Comparison of ENCODE assay signal across 19 cellular contexts in the genomic region with DNA sequence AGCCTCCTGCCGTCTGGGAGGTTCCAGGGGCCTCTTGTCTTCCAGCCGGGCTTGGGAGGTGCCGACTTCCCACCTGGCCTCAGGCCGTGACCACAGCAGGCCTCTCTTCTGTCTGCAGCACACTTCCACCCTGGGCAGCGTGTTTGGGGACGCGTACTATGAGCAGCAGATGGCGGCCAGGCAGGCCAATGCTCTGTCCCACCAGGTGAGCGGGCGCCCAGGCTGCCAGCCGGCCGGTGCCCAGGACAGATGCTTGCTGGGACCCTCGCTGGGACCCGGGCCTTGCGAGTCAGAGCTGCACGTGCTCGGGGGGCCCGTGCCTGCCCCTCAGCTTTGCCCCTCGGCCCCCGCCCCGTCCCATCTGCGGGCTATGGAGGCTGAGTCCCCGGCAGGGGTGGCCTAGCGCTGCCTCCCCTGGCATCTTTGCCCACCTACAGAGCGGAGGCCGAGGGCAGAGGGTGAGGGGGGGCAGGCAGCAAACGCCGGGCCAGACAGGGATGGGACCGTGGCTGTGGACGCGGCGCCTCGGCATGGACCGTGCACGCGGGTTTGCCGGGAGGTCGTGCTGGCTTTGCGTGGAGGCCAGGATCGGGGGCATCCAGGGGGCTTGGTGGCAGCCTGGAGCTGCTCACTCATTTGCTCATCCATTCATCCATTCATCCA. TPM values are rescaled to one million over a fixed set of nuclear protein-coding genes. Genes with fewer than 3 reads are reported as not detected.
DNase-seq lines count a peak whose midpoint lies in the region; ATAC-seq, FAIRE-seq and TF ChIP-seq lines count a peak whose summit lies in the region.
"Had no signal": no experiment of that assay in that cellular context is flagged by ENCODE, and none has a peak within 500 bp of the region (broad histone marks: within the 10 kb centered on the region; RNA-seq: fewer than 3 reads in every experiment).

No MANE protein-coding gene starts in this region.

- peak overlapping the region; percentile 64 for H3K18ac ChIP-seq in neuronal stem cell (ENCODE audit: low read length)

- H3K9me3 Mint-ChIP-seq in endodermal cell, result no peaks in the 10 kb centered on the region
- no peaks in the 10 kb centered on the region for H3K9me3 Mint-ChIP-seq in activated CD4-positive, alpha-beta T cell treated with anti-CD3 and anti-CD28 coated beads for 36 hours (ENCODE audit: low read depth)
- H3K9me3 Mint-ChIP-seq: CD8-positive, alpha-beta T cell had no signal

- H3K79me2 ChIP-seq in K562 (ENCODE audit: control insufficient read depth, insufficient read depth, low read length), result no peaks in the 10 kb centered on the region

- peaks cover 3% of the 10 kb centered on the region for H3K79me1 ChIP-seq in neuronal stem cell (ENCODE audit: low read depth, low read length)

- H3K9ac ChIP-seq in K562 (ENCODE audit: insufficient read depth in 1 of 2, low read depth in 2 of 2, low read length in 2 of 2) (no peak overlapping the region), neuronal stem cell (ENCODE audit: low read depth, low read length, poor library complexity) (peak overlapping the region; percentile 77), endodermal cell (ENCODE audit: extremely low read depth, low read length, poor library complexity, severe bottlenecking) (no peak overlapping the region)
- H3K9ac ChIP-seq: BLaER1 treated with 17β-estradiol and CSF1 and Interleukin-3, amounts not matched to agents 10 nM and 100 nM; GM23248 had no signal

- H3K4me2 ChIP-seq in K562 (ENCODE audit: insufficient read depth, low read length) (no peak overlapping the region), neuronal stem cell (ENCODE audit: insufficient read depth, low read length, poor library complexity, severe bottlenecking) (no peak overlapping the region)
- H3K4me2 ChIP-seq: BLaER1 treated with 17β-estradiol and CSF1 and Interleukin-3, amounts not matched to agents 10 nM and 100 nM had no signal

- H3K4me1 Mint-ChIP-seq in endodermal cell, result no peaks in the 10 kb centered on the region
- no peaks in the 10 kb centered on the region for H3K4me1 Mint-ChIP-seq in activated CD4-positive, alpha-beta T cell treated with anti-CD3 and anti-CD28 coated beads for 36 hours

- no TSS peak for BruUV-seq in K562 (replicated peaks; lab: Mats Ljungman, UMichigan)

- no peak for TF ChIP-seq POLR2A in K562 (conservative IDR thresholded peaks at IDR 0.05)

- no peak overlapping the region for H3K4ac ChIP-seq in neuronal stem cell (ENCODE audit: low read length)

- H3K36me3 ChIP-seq in BE2C (no peaks in the 10 kb centered on the region), K562 (ENCODE audit: control insufficient read depth, insufficient read depth, low read length) (no peaks in the 10 kb centered on the region), neuronal stem cell (replicated peaks in 1 of 2; ENCODE audit: control insufficient read depth in 2 of 2, insufficient read depth in 2 of 2, low read length in 2 of 2) (peaks cover 0 to 6% of the 10 kb centered on the region in 2 donors), endodermal cell (ENCODE audit: control insufficient read depth, insufficient read depth, low read length) (no peaks in the 10 kb centered on the region)

- H3K9me3 ChIP-seq in BE2C (no peaks in the 10 kb centered on the region), K562 (replicated peaks; ENCODE audit: control insufficient read depth, insufficient read depth, low read depth, low read length) (no peaks in the 10 kb centered on the region; the same call in 1 of the 2 replicates), neuronal stem cell (replicated peaks in 1 of 2; ENCODE audit: control insufficient read depth in 2 of 2, insufficient read depth in 1 of 2, low read depth in 1 of 2, low read length in 2 of 2) (peaks cover 0 to 4% of the 10 kb centered on the region in 2 donors), endodermal cell (ENCODE audit: control insufficient read depth, low read length) (no peaks in the 10 kb centered on the region)
- H3K9me3 ChIP-seq: A549; BLaER1 treated with 17β-estradiol and CSF1 and Interleukin-3, amounts not matched to agents 10 nM and 100 nM had no signal

- no peak for FAIRE-seq in K562 (lab: Jason Lieb, UNC)
- FAIRE-seq: A549, GM12892, GM18507 had no signal

- H3K4me1 ChIP-seq in BE2C, result peaks cover 11% of the 10 kb centered on the region
- peaks cover 0 to 65% of the 10 kb centered on the region in 2 experiments; a peak in 3 of 5 replicates for H3K4me1 ChIP-seq in K562 (replicated peaks in 1 of 2; ENCODE audit: control insufficient read depth in 2 of 2, insufficient read depth in 2 of 2, low read length in 2 of 2)
- H3K4me1 ChIP-seq in neuronal stem cell (ENCODE audit: control insufficient read depth in 2 of 2, insufficient read depth in 1 of 2, low read depth in 1 of 2, low read length in 2 of 2), result peaks cover 0 to 4% of the 10 kb centered on the region in 2 donors
- no peaks in the 10 kb centered on the region for H3K4me1 ChIP-seq in endodermal cell (ENCODE audit: control insufficient read depth, insufficient read depth, low read length)

- no peak overlapping the region for H2BK5ac ChIP-seq in neuronal stem cell (ENCODE audit: low read length)

- peak overlapping the region; percentile 16 for H3K23ac ChIP-seq in neuronal stem cell (ENCODE audit: low read depth, low read length, poor library complexity)

- H3K4me3 ChIP-seq in BE2C (ENCODE audit: low read depth, low read length) (no peak overlapping the region), K562 (no peak overlapping the region), neuronal stem cell (ENCODE audit: low read length in 2 of 2) (no peak overlapping the region), endodermal cell (ENCODE audit: low read length) (no peak overlapping the region)
- H3K4me3 ChIP-seq: A549; BLaER1 treated with 17β-estradiol and CSF1 and Interleukin-3, amounts not matched to agents 10 nM and 100 nM; GM23248 had no signal

- no peak overlapping the region for H3K4me3 Mint-ChIP-seq in endodermal cell
- no peak overlapping the region for H3K4me3 Mint-ChIP-seq in activated CD4-positive, alpha-beta T cell treated with anti-CD3 and anti-CD28 coated beads for 36 hours
- H3K4me3 Mint-ChIP-seq: CD8-positive, alpha-beta T cell had no signal

- WGBS in K562 (ENCODE audit: insufficient coverage, low coverage, missing lambda C conversion rate), result 53% methylated on average over 31 of the region's 40 CpGs
- WGBS in neuronal stem cell (ENCODE audit: extremely low coverage in 2 of 2, insufficient read length in 2 of 2, insufficient replicate concordance in 1 of 2), 2 donors, result no CpG with 5 or more reads among the region's 40 CpGs
- WGBS in endodermal cell (ENCODE audit: insufficient coverage in 1 of 2, insufficient read length in 1 of 2), 2 experiments, result 91 to 94% methylated on average over 26 to 40 of the region's 40 CpGs

- H3K27me3 ChIP-seq in BE2C (peaks cover 19% of the 10 kb centered on the region), K562 (ENCODE audit: control insufficient read depth in 2 of 2, insufficient read depth in 2 of 2, low read length in 2 of 2) (peaks cover 23 to 64% of the 10 kb centered on the region in 2 experiments; a peak in 4 of 5 replicates), neuronal stem cell (ENCODE audit: control insufficient read depth in 3 of 3, insufficient read depth in 3 of 3, low read depth in 1 of 3, low read length in 3 of 3) (peaks cover 0 to 29% (median 0%) of the 10 kb centered on the region in 3 experiments), endodermal cell (ENCODE audit: control insufficient read depth, insufficient read depth, low read length, poor library complexity, severe bottlenecking) (peaks cover 70% of the 10 kb centered on the region)

- no peak overlapping the region for H4K8ac ChIP-seq in neuronal stem cell (ENCODE audit: low read depth, low read length)

- no peaks in the 10 kb centered on the region for H3K9me1 ChIP-seq in K562 (ENCODE audit: control insufficient read depth, insufficient read depth, low read length)

- H3K36me3 Mint-ChIP-seq in endodermal cell (ENCODE audit: low read depth), result no peaks in the 10 kb centered on the region
- H3K36me3 Mint-ChIP-seq in activated CD4-positive, alpha-beta T cell treated with anti-CD3 and anti-CD28 coated beads for 36 hours (ENCODE audit: low read depth), result no peaks in the 10 kb centered on the region

- POLR2A ChIA-PET in K562 (lab: Yijun Ruan, JAX), result interaction anchor here (0.6 kb wide), 1 partner anchor 268 kb away, joined by 3 read pairs; no protein-coding TSS in a partner anchor
- POLR2A ChIA-PET in activated CD4-positive, alpha-beta T cell treated with anti-CD3 and anti-CD28 coated beads for 36 hours (lab: Charles Lee), result no interaction called here

- intact Hi-C loops in Right ventricle myocardium inferior (cut with DNase I) (no loop called here), Right ventricle myocardium superior (cut with DNase I) (no loop called here), K562 (cut with micrococcal nuclease) (loop anchor here (5.0 kb wide), 2 partner anchors 92 to 212 kb away; no protein-coding TSS in a partner anchor)
- intact Hi-C loops in activated CD4-positive, alpha-beta T cell treated with anti-CD3 and anti-CD28 coated beads for 36 hours (cut with DNase I, micrococcal nuclease), result no loop called here

- DNase-seq in Right ventricle myocardium inferior (ENCODE audit: missing footprints) (peak; percentile 72), Right ventricle myocardium superior (no peak), BE2C (peak; percentile 20), K562 (ENCODE audit: extremely low read depth in 1 of 4, low spot score in 3 of 4) (no peak), neuronal stem cell (ENCODE audit: low spot score) (no peak), NCI-H446 treated with DMSO at 0.1 percent for 48 hours (lab: John Stamatoyannopoulos, UW) (no peak), endodermal cell (no peak)
- DNase-seq in activated CD4-positive, alpha-beta T cell treated with anti-CD3 and anti-CD28 coated beads for 36 hours, result no peak
- DNase-seq: CD8-positive, alpha-beta T cell; DMS 273 treated with DMSO at 0.1 percent for 48 hours; GDM1 had no signal

- no peak overlapping the region for H4K91ac ChIP-seq in neuronal stem cell (ENCODE audit: low read depth, low read length, poor library complexity)

- H2AFZ ChIP-seq in K562 (ENCODE audit: low read depth, low read length) (no peak overlapping the region), neuronal stem cell (ENCODE audit: low read length) (no peak overlapping the region)
- H2AFZ ChIP-seq: GM23248 had no signal

- H2BK12ac ChIP-seq in neuronal stem cell (ENCODE audit: low read length), result peak overlapping the region; percentile 58

- H2AK5ac ChIP-seq in neuronal stem cell (ENCODE audit: low read depth, low read length), result no peak overlapping the region

- H2BK120ac ChIP-seq in neuronal stem cell (ENCODE audit: low read depth, low read length), result no peak overlapping the region

- H3K27ac Mint-ChIP-seq in endodermal cell, result no peak overlapping the region
- H3K27ac Mint-ChIP-seq in activated CD4-positive, alpha-beta T cell treated with anti-CD3 and anti-CD28 coated beads for 36 hours, result no peak overlapping the region
- H3K27ac Mint-ChIP-seq: CD8-positive, alpha-beta T cell had no signal

- no peak for TF ChIP-seq RAD21 in K562 (CRISPR knock-in tag; conservative IDR thresholded peaks at IDR 0.05 in 1 of 2, IDR thresholded peaks at IDR 0.05 in 1 of 2)

- peaks cover 16% of the 10 kb centered on the region for H4K20me1 ChIP-seq in K562 (replicated peaks; ENCODE audit: control insufficient read depth, insufficient read depth, low read length)

- no peak for TF ChIP-seq CTCF in BE2C (IDR thresholded peaks at IDR 0.05; ENCODE audit: low read depth, low read length)
- TF ChIP-seq CTCF in K562 (IDR thresholded peaks at IDR 0.05 in 2 of 3, conservative IDR thresholded peaks at IDR 0.05 in 1 of 3; ENCODE audit: insufficient read depth in 2 of 3, low read depth in 1 of 3, low read length in 3 of 3), result no peak
- no peak for TF ChIP-seq CTCF in endodermal cell (conservative IDR thresholded peaks at IDR 0.05)

- no peak for TF ChIP-seq EP300 in K562 (IDR thresholded peaks at IDR 0.05; ENCODE audit: low read length)

- peaks cover 73% of the 10 kb centered on the region for H3K27me3 Mint-ChIP-seq in endodermal cell (ENCODE audit: insufficient read depth)
- no peaks in the 10 kb centered on the region for H3K27me3 Mint-ChIP-seq in activated CD4-positive, alpha-beta T cell treated with anti-CD3 and anti-CD28 coated beads for 36 hours

- ATAC-seq in Right ventricle myocardium inferior, result no peak
- no peak for ATAC-seq in Right ventricle myocardium superior (ENCODE audit: poor library complexity)
- ATAC-seq in K562, result no peak
- no peak for ATAC-seq in activated CD4-positive, alpha-beta T cell treated with anti-CD3 and anti-CD28 coated beads for 36 hours
- ATAC-seq: CD8-positive, alpha-beta T cell had no signal

- in situ Hi-C loops in K562 (cut with MboI), result no loop called here

- no peak overlapping the region for H2BK15ac ChIP-seq in neuronal stem cell (ENCODE audit: low read length)

- CTCF ChIA-PET in K562 (lab: Yijun Ruan, JAX; ENCODE audit: low intra/inter-chr PET ratio), result no interaction called here
- CTCF ChIA-PET in activated CD4-positive, alpha-beta T cell treated with anti-CD3 and anti-CD28 coated beads for 36 hours (lab: Charles Lee), result no interaction called here

- H3K27ac ChIP-seq in K562 (ENCODE audit: extremely low read depth, low read depth, low read length) (no peak overlapping the region), neuronal stem cell (replicated peaks; ENCODE audit: low read length) (no peak overlapping the region), endodermal cell (ENCODE audit: low read depth, low read length) (no peak overlapping the region)
- H3K27ac ChIP-seq: 22Rv1; A549; BLaER1 treated with 17β-estradiol and CSF1 and Interleukin-3, amounts not matched to agents 10 nM and 100 nM; GM23248; HL-60 had no signal

- peak overlapping the region; percentile 71 for H3K14ac ChIP-seq in neuronal stem cell (ENCODE audit: low read length)

RNA-seq across cellular contexts. Expression of a gene that starts 16.2 kb away (rescaled TPM):
- total RNA-seq in Right ventricle myocardium inferior, result not detected
- not detected for total RNA-seq in Right ventricle myocardium superior
- polyA plus RNA-seq in BE2C (2012; ENCODE audit: insufficient read depth, insufficient read length, low read depth), result 1.2 TPM
- not detected in 2 replicates for total RNA-seq in K562 (2011; cell fraction: chromatin; rRNA removed; ENCODE audit: low replicate concordance)
- not detected in 2 replicates for total RNA-seq in K562 (2011; cell fraction: nucleolus; rRNA removed)
- total RNA-seq in K562 (2011; cell fraction: nucleoplasm; rRNA removed), result not detected in 2 replicates
- not detected in 2 replicates for total RNA-seq in K562 (2014; rRNA removed)
- not detected in 2 replicates for total RNA-seq in K562 (2014; rRNA removed; fragmentation: Illumina TruSeq; extraction: Trizol)
- total RNA-seq in K562 (2015; rRNA removed; fragmentation: Illumina TruSeq; extraction: Trizol), result not detected in 2 replicates
- 0.07 TPM in 1 of 2 replicates, not detected in the other for total RNA-seq in K562 (2021)
- polyA plus RNA-seq in K562 (2011; rRNA removed), result not detected in 2 replicates
- not detected in 2 replicates for polyA plus RNA-seq in K562 (2011; cell fraction: cytosol; rRNA removed)
- not detected in 2 replicates for polyA plus RNA-seq in K562 (2011; cell fraction: nucleus; rRNA removed)
- polyA plus RNA-seq in K562 (2012), result not detected in 2 replicates
- polyA plus RNA-seq in K562 (2014; fragmentation: Illumina TruSeq; extraction: Trizol), result not detected in 2 replicates
- polyA plus RNA-seq in K562 (2014; fragmentation: Nextera tagmentation; extraction: Ambion mirVana), result not detected
- polyA plus RNA-seq in K562 (2014; rRNA removed), result not detected in 2 replicates
- not detected in 2 replicates for polyA minus RNA-seq in K562 (2011; rRNA and poly(A)+ RNA removed)
- not detected in 2 replicates for polyA minus RNA-seq in K562 (2011; cell fraction: cytosol; rRNA and poly(A)+ RNA removed)
- not detected in 2 replicates for polyA minus RNA-seq in K562 (2011; cell fraction: nucleus; rRNA and poly(A)+ RNA removed)
- polyA plus RNA-seq in neuronal stem cell (2013, experiment 1 of 2), result 0.01 TPM
- not detected for polyA plus RNA-seq in neuronal stem cell (2013, experiment 2 of 2)
- total RNA-seq in endodermal cell, result not detected
- polyA plus RNA-seq in endodermal cell (2013, experiment 1 of 2), result 0.96 TPM
- polyA plus RNA-seq in endodermal cell (2013, experiment 2 of 2), result 1.8 TPM
- total RNA-seq in activated CD4-positive, alpha-beta T cell treated with anti-CD3 and anti-CD28 coated beads for 36 hours, result not detected
- total RNA-seq: CD8-positive, alpha-beta T cell; HT1080 had no signal
- polyA plus RNA-seq: A549 had no signal

RNA-seq across cellular contexts. Expression of a gene that starts 56.8 kb away (rescaled TPM):
- total RNA-seq in Right ventricle myocardium inferior (37.0 TPM), Right ventricle myocardium superior (34.2 TPM), K562 (2014; rRNA removed) (59.6 and 66.0 TPM in 2 replicates), K562 (2014; rRNA removed; fragmentation: Illumina TruSeq; extraction: Trizol) (24.6 and 27.9 TPM in 2 replicates), K562 (2015; rRNA removed; fragmentation: Illumina TruSeq; extraction: Trizol) (27.8 and 31.1 TPM in 2 replicates), K562 (2021) (98.8 and 103 TPM in 2 replicates), endodermal cell (10 to 100 TPM; 82.1 to 87.3 TPM)
- polyA plus RNA-seq in BE2C (2012; ENCODE audit: insufficient read depth, insufficient read length, low read depth), result 103 TPM
- 164 and 380 TPM in 2 replicates for total RNA-seq in K562 (2011; cell fraction: chromatin; rRNA removed; ENCODE audit: low replicate concordance)
- total RNA-seq in K562 (2011; cell fraction: nucleolus; rRNA removed), result 194 and 199 TPM in 2 replicates
- 117 and 137 TPM in 2 replicates for total RNA-seq in K562 (2011; cell fraction: nucleoplasm; rRNA removed)
- polyA plus RNA-seq in K562 (2011; rRNA removed) (21.5 and 44.9 TPM in 2 replicates), K562 (2014; fragmentation: Illumina TruSeq; extraction: Trizol) (47.1 and 49.1 TPM in 2 replicates), K562 (2014; fragmentation: Nextera tagmentation; extraction: Ambion mirVana) (under 1 TPM; 0.34 to 0.71 TPM), K562 (2014; rRNA removed) (36.5 and 40.7 TPM in 2 replicates)
- 21.0 and 30.1 TPM in 2 replicates for polyA plus RNA-seq in K562 (2011; cell fraction: cytosol; rRNA removed)
- 96.8 and 126 TPM in 2 replicates for polyA plus RNA-seq in K562 (2011; cell fraction: nucleus; rRNA removed)
- polyA plus RNA-seq in K562 (2012), result 49.2 and 51.8 TPM in 2 replicates
- 68.3 and 101 TPM in 2 replicates for polyA minus RNA-seq in K562 (2011; rRNA and poly(A)+ RNA removed)
- polyA minus RNA-seq in K562 (2011; cell fraction: cytosol; rRNA and poly(A)+ RNA removed), result 99.1 and 134 TPM in 2 replicates
- 61.1 and 76.9 TPM in 2 replicates for polyA minus RNA-seq in K562 (2011; cell fraction: nucleus; rRNA and poly(A)+ RNA removed)
- polyA plus RNA-seq in neuronal stem cell (2013, experiment 1 of 2), result 17.2 TPM
- polyA plus RNA-seq in neuronal stem cell (2013, experiment 2 of 2), result 16.5 TPM
- polyA plus RNA-seq in endodermal cell (2013, experiment 1 of 2), result 38.3 TPM
- polyA plus RNA-seq in endodermal cell (2013, experiment 2 of 2), result 37.6 TPM
- total RNA-seq in activated CD4-positive, alpha-beta T cell treated with anti-CD3 and anti-CD28 coated beads for 36 hours, result 10 to 100 TPM; 72.4 to 74.0 TPM

Comparison
In these comparisons a context has a peak if more than half of its experiments do, and no peak if none do; other contexts are left out.
1. DNase-seq: peak in Right ventricle myocardium inferior (single experiment) and BE2C (single experiment); none in Right ventricle myocardium superior (single experiment), K562 (0 of 4), neuronal stem cell (single experiment), NCI-H446 treated with DMSO at 0.1 percent for 48 hours (single experiment), endodermal cell (single experiment) and activated CD4-positive, alpha-beta T cell treated with anti-CD3 and anti-CD28 coated beads for 36 hours (single experiment).